In genomic region chr20:24992420-24993205, GRCh38 we compare ENCODE assay signal across 8 cellular contexts. TPM values are rescaled to one million over a fixed set of nuclear protein-coding genes. Genes with fewer than 3 reads are reported as not detected.
A peak's percentile ranks its signal among the peaks of the same experiment; 100 is the strongest.
DNase-seq lines count a peak whose midpoint lies in the region; ATAC-seq, FAIRE-seq and TF ChIP-seq lines count a peak whose summit lies in the region.

Gene APMAP, minus strand, starts transcription at chr20:24992751. Its CDS starts 63 bp downstream, at chr20:24992688.

- ATAC-seq in GM21381 (IDR thresholded peaks at IDR 0.05; ENCODE audit: unreplicated experiment), result peak; percentile 94

- H3K27ac ChIP-seq in mesodermal cell (ENCODE audit: low read depth, low read length, severe bottlenecking), result peak within 1 kb of the TSS; percentile 80

- no peaks in the 10 kb centered on the region for H3K27me3 Mint-ChIP-seq in Calu3 (ENCODE audit: unreplicated experiment)

- in situ Hi-C loops in endometrial microvascular endothelial cells (cut with HindIII; ENCODE audit: inconsistent ontology term, low pct_unique_long_range_greater_than_20kb, low sequenced_read_pairs), result no loop called here

- H3K4me3 ChIP-seq in NT2/D1 (ENCODE audit: insufficient read length, low read depth) (peak within 1 kb of the TSS; percentile 91), mesodermal cell (ENCODE audit: extremely low read depth, insufficient read depth, low read length, poor library complexity, severe bottlenecking) (peak within 1 kb of the TSS; percentile 74)

- TSS peak; percentile 95 for BruUV-seq in Calu3 (replicated peaks; lab: Mats Ljungman, UMichigan)

- CTCF ChIA-PET in Calu3 (lab: Charles Lee), result no interaction called here

- peaks cover 13% of the 10 kb centered on the region for H3K36me3 Mint-ChIP-seq in Calu3 (ENCODE audit: insufficient read depth, unreplicated experiment)

- WGBS in mesodermal cell (ENCODE audit: insufficient coverage in 2 of 2), 2 experiments, result 0% methylated on average over 63 to 73 of the region's 74 CpGs

- H3K4me1 Mint-ChIP-seq in Calu3 (ENCODE audit: low read depth, unreplicated experiment), result peaks cover 16% of the 10 kb centered on the region

- peak within 1 kb of the TSS; percentile 68 for H3K27ac Mint-ChIP-seq in Calu3 (ENCODE audit: unreplicated experiment)

- H3K4me3 Mint-ChIP-seq in Calu3 (ENCODE audit: low read depth, unreplicated experiment), result peak within 1 kb of the TSS; percentile 81

- peak; percentile 90 for FAIRE-seq in HTR-8/SVneo (lab: Jason Lieb, UNC)

- intact Hi-C loops in Calu3 (cut with micrococcal nuclease; ENCODE audit: unreplicated experiment), result loop anchor here (1.0 to 2.0 kb wide), 2 partner anchors 73 to 186 kb away; no protein-coding TSS in a partner anchor

- H3K36me3 ChIP-seq in NT2/D1 (ENCODE audit: insufficient read depth, insufficient read length, low read length), result peaks cover 18% of the 10 kb centered on the region
- no peaks in the 10 kb centered on the region for H3K36me3 ChIP-seq in mesodermal cell (ENCODE audit: control insufficient read depth, insufficient read depth, low read length)

- no peaks in the 10 kb centered on the region for H3K9me3 Mint-ChIP-seq in Calu3 (ENCODE audit: low read depth, unreplicated experiment)

- DNase-seq in Calu3, result peak; percentile 82
- DNase-seq in HTR-8/SVneo (ENCODE audit: insufficient read length, low spot score), result peak; percentile 94
- peak; percentile 79 for DNase-seq in NT2/D1 (ENCODE audit: low read depth, low spot score)
- peak; percentile 89 for DNase-seq in activated CD8-positive, alpha-beta memory T cell treated with anti-CD3 and anti-CD28 coated beads, Interleukin-2, amount 50 U/mL, for 24 hours (ENCODE audit: extremely low read depth)
- DNase-seq in stimulated activated CD8-positive, alpha-beta memory T cell treated with anti-CD3 and anti-CD28 coated beads, Interleukin-15, amount 100 ng/mL, for 4 hours (ENCODE audit: low read depth in 2 of 2), result peak; percentile 91 to 93

- H3K9me3 ChIP-seq in NT2/D1 (ENCODE audit: insufficient read depth, low read length) (no peaks in the 10 kb centered on the region), mesodermal cell (ENCODE audit: control insufficient read depth, low read length) (no peaks in the 10 kb centered on the region)

- H3K9ac ChIP-seq in NT2/D1 (ENCODE audit: insufficient read length, low read depth), result peak within 1 kb of the TSS; percentile 95

- no peaks in the 10 kb centered on the region for H3K27me3 ChIP-seq in NT2/D1 (ENCODE audit: insufficient read depth, insufficient read length)

- peaks cover 4% of the 10 kb centered on the region for H3K4me1 ChIP-seq in NT2/D1 (ENCODE audit: insufficient read depth, insufficient read length)
- peaks cover 7% of the 10 kb centered on the region for H3K4me1 ChIP-seq in mesodermal cell (ENCODE audit: control insufficient read depth, insufficient read depth, low read length, poor library complexity, severe bottlenecking)

- TF ChIP-seq CTCF in Calu3 (IDR thresholded peaks at IDR 0.05; ENCODE audit: unreplicated experiment), result no peak

RNA-seq across cellular contexts. Expression of gene APMAP, which starts in this region (rescaled TPM):
- total RNA-seq in Calu3 (2022), result 29.9 and 30.7 TPM in 2 replicates
- 135 TPM for total RNA-seq in endometrial microvascular endothelial cells (ENCODE audit: inconsistent ontology term)
- polyA plus RNA-seq in mesodermal cell (2013, experiment 1 of 2), result 91.6 TPM
- polyA plus RNA-seq in mesodermal cell (2013, experiment 2 of 2), result 79.4 TPM

Comparison
In these comparisons a context has a peak if more than half of its experiments do, and no peak if none do; other contexts are left out.
1. Peak in every context shown above with its lines: DNase-seq, ATAC-seq, H3K4me3 ChIP-seq and H3K27ac ChIP-seq.